Comparison of ENCODE assay signal across 8 cellular contexts in the genomic region with DNA sequence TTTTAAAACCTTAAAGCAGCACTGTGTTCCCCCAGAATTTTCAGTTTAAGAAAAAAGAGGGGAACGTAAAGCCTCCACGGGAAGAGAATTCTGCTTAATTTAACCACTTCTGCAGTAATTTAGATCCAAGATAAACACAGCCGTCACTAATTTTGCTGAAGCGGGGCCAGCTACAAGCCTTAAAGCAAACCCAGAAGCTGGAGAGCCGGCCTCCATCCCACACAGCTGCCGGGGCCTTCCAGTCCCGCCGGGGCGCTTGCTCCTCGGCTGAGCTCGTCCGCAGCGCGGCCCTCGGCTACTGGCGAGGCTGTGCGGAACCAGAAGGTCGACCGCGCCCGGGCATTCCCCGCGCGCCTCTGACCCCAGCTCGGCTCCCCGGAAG. TPM values are rescaled to one million over a fixed set of nuclear protein-coding genes. Genes with fewer than 3 reads are reported as not detected.
DNase-seq lines count a peak whose midpoint lies in the region; ATAC-seq and TF ChIP-seq lines count a peak whose summit lies in the region.

No MANE protein-coding gene starts in this region.

- no peak for TF ChIP-seq EP300 in suprapubic skin (IDR thresholded peaks at IDR 0.05)

- peak overlapping the region; percentile 96 for H3K4me2 ChIP-seq in BLaER1

- intact Hi-C loops in ascending aorta (cut with DNase I), result loop anchor here (2.0 to 10.0 kb wide), 5 partner anchors 41 to 371 kb away; a partner anchor contains a TSS

- no peak for TF ChIP-seq POLR2A in suprapubic skin (IDR thresholded peaks at IDR 0.05)

- H3K36me3 ChIP-seq in BLaER1 (peaks cover 29% of the 10 kb centered on the region), ascending aorta (peaks cover 0 to 14% of the 10 kb centered on the region in 2 donors), suprapubic skin (peaks cover 11% of the 10 kb centered on the region)

- peak overlapping the region; percentile 89 for H3K4me3 ChIP-seq in BLaER1
- peak overlapping the region; percentile 90 to 92 for H3K4me3 ChIP-seq in ascending aorta
- peak overlapping the region; percentile 77 for H3K4me3 ChIP-seq in suprapubic skin

- H3K4me1 ChIP-seq in BLaER1, result peaks cover 49% of the 10 kb centered on the region
- peaks cover 12 to 28% of the 10 kb centered on the region in 2 donors for H3K4me1 ChIP-seq in ascending aorta
- H3K4me1 ChIP-seq in suprapubic skin, result peaks cover 57% of the 10 kb centered on the region

- H3K27ac ChIP-seq in BLaER1 (peak overlapping the region; percentile 99), ascending aorta (peak overlapping the region; percentile 99 to 100), layer of hippocampus (ENCODE audit: low read depth, low read length) (peak overlapping the region; percentile 98), suprapubic skin (peak overlapping the region; percentile 97)

- ATAC-seq in HG02840 (IDR thresholded peaks at IDR 0.05; ENCODE audit: low FRiP score, unreplicated experiment), result no peak

- H3K9ac ChIP-seq in BLaER1, result peak overlapping the region; percentile 98

- H3K9me3 ChIP-seq in BLaER1 (no peaks in the 10 kb centered on the region), ascending aorta (no peaks in the 10 kb centered on the region), suprapubic skin (no peaks in the 10 kb centered on the region)

- 0% methylated on average over 8 of the region's 26 CpGs for WGBS in suprapubic skin

- DNase-seq in HPDE6-E6E7 (ENCODE audit: extremely low spot score) (peak; percentile 25), ascending aorta (ENCODE audit: low spot score in 2 of 2) (no peak), suprapubic skin (ENCODE audit: low spot score in 2 of 2) (peak in 1 of 2 donors; percentile 76), GM20000 (ENCODE audit: low spot score) (no peak), GM03348 (ENCODE audit: low spot score) (no peak)

- peaks cover 55% of the 10 kb centered on the region for H4K20me1 ChIP-seq in BLaER1

- TF ChIP-seq CTCF in ascending aorta (IDR thresholded peaks at IDR 0.05) (no peak), suprapubic skin (IDR thresholded peaks at IDR 0.05) (no peak), GM20000 (IDR thresholded peaks at IDR 0.05; ENCODE audit: extremely low read depth, missing control alignments) (no peak)

- no peaks in the 10 kb centered on the region for H3K27me3 ChIP-seq in BLaER1
- H3K27me3 ChIP-seq in ascending aorta, result no peaks in the 10 kb centered on the region
- H3K27me3 ChIP-seq in layer of hippocampus (ENCODE audit: control insufficient read depth, insufficient read depth, low read length), result no peaks in the 10 kb centered on the region
- no peaks in the 10 kb centered on the region for H3K27me3 ChIP-seq in suprapubic skin

RNA-seq across cellular contexts. Expression of a gene that starts 1.0 kb away (rescaled TPM):
- 100 TPM for total RNA-seq in ascending aorta
- total RNA-seq in suprapubic skin, result 10 to 100 TPM; 39.5 to 94.4 (median 56.2) TPM
